Comparison of ENCODE assay signal across 9 cellular contexts in the genomic region with DNA sequence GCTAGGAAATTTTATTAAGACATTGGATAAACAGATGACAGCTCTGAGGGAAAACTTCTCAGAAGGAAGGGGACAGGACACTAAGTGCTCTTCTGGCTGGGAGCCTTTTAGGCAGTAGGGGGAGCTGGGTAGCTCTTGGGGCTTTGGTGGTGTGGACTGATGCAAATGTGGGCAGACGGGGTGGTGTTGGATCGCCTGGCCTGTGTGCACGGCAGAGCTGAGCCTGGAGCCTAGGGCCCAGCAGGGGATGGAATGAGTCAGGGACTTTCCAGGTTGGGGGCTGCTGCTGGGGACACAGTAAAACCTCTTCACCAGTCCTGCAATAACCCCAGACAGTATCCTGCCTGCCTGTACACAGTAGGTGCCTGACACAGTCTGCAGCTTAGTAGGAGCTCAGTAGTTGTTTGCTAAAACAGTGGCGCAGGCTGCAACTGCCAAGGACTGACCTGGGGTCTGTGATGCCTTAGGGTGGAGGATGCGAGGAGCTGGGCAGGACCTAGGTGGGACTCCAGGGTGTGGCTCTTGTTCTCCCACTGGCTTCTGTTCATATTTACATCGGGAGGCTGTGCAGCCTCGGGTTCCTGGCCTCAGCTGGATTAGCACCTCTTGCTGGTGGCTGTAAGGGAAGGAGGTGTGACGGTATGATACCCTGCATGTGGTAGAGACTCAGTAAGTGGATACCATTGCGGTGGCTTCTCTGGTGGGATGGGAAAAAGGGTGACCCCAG.
DNase-seq lines count a peak whose midpoint lies in the region; ATAC-seq and TF ChIP-seq lines count a peak whose summit lies in the region.
"Had no signal": no experiment of that assay in that cellular context is flagged by ENCODE, and none has a peak within 500 bp of the region (broad histone marks: within the 10 kb centered on the region; RNA-seq: fewer than 3 reads in every experiment).

No MANE protein-coding gene starts in this region.

- POLR2A ChIA-PET in RWPE1 (lab: Yijun Ruan, JAX; ENCODE audit: low non-redundant PET) = no interaction called here

- no peaks in the 10 kb centered on the region for H3K27me3 ChIP-seq in H7 (ENCODE audit: control insufficient read depth, insufficient read depth, low read length)
- H3K27me3 ChIP-seq: SJSA1 had no signal

- peak overlapping the region; percentile 84 for H3K27ac ChIP-seq in RWPE1
- H3K27ac ChIP-seq: SJSA1 had no signal

- TF ChIP-seq CTCF in RWPE1 (conservative IDR thresholded peaks at IDR 0.05; ENCODE audit: low read depth) (no peak; the same call in 1 of the 2 replicates), omental fat pad (IDR thresholded peaks at IDR 0.05) (no peak)

- H3K36me3 ChIP-seq in H7 (replicated peaks; ENCODE audit: control insufficient read depth, insufficient read depth, low read length) = no peaks in the 10 kb centered on the region
- H3K36me3 ChIP-seq: SJSA1 had no signal

- ATAC-seq in omental fat pad (ENCODE audit: low FRiP score) = peak; percentile 20

- CTCF ChIA-PET in RWPE1 (lab: Yijun Ruan, JAX) = interaction anchor here (0.6 to 1.2 kb wide), 8 partner anchors 17 to 515 kb away, joined by 3 to 5 read pairs (median 3); no protein-coding TSS in a partner anchor

- no peak overlapping the region for H3K4me3 ChIP-seq in H7 (ENCODE audit: insufficient read depth, low read depth, low read length)
- H3K4me3 ChIP-seq: SJSA1 had no signal

- DNase-seq in Daoy (ENCODE audit: low read depth) = peak; percentile 92
- DNase-seq in H7 = peak; percentile 91
- peak; percentile 64 for DNase-seq in RWPE1 (ENCODE audit: low spot score)
- peak; percentile 47 for DNase-seq in fibroblast of gingiva (ENCODE audit: low read depth)
- DNase-seq in omental fat pad (ENCODE audit: low spot score) = no peak
- DNase-seq in HPDE6-E6E7 (ENCODE audit: extremely low spot score) = no peak
- DNase-seq in stimulated activated CD4-positive, alpha-beta T cell treated with anti-CD3 and anti-CD28 coated beads, Interleukin-2, amount 100 ng/mL, for 48 hours = no peak
- no peak for DNase-seq in stimulated activated CD4-positive, alpha-beta T cell treated with anti-CD3 and anti-CD28 coated beads, Interleukin-1b, Interleukin-23, amount 100 ng/mL, for 48 hours

Comparison
In these comparisons a context has a peak if more than half of its experiments do, and no peak if none do; other contexts are left out.
1. DNase-seq: peak in Daoy (single experiment), H7 (single experiment), RWPE1 (single experiment) and fibroblast of gingiva (single experiment); none in omental fat pad (single experiment), HPDE6-E6E7 (single experiment), stimulated activated CD4-positive, alpha-beta T cell treated with anti-CD3 and anti-CD28 coated beads, Interleukin-2, amount 100 ng/mL, for 48 hours (0 of 2) and stimulated activated CD4-positive, alpha-beta T cell treated with anti-CD3 and anti-CD28 coated beads, Interleukin-1b, Interleukin-23, amount 100 ng/mL, for 48 hours (single experiment).